In the genomic region with DNA sequence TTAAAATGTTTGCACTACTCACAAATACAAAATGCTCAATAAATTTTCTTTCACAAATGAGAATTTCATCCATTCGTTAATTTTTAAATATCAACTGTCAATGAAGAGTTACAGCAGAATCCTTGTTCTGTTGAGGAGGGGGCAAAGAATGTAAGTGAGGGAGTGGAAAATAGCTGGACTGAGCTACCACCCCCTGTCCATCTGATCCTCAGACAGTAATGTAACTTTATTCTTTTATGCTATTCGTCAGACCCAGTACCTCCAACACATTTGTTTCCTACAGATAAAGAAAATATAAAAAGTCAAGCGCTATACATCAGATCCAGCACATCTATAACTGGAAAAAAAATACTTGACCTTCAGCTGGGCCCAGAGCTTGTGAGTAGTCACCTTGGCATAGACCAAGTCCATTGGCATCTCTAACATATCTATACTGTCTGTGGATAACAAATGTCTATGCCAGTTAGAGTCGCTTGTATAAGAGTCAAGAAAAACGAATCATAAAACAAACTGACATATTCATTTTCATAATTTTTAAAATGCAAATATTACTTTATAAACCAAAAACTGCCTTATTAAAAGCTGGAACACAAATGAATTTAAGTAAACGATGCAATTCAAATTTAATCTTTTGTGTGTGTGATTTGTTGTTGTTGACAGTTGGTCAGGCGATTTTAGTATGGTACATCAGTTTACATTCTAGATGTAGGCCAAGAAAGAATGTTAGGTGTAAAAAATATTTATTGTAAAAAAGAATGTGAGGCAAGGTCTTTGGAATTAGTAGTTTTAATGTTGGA, we compare ENCODE assay signal across 11 cellular contexts. TPM values are rescaled to one million over a fixed set of nuclear protein-coding genes. Genes with fewer than 3 reads are reported as not detected.
A peak's percentile ranks its signal among the peaks of the same experiment; 100 is the strongest.
DNase-seq lines count a peak whose midpoint lies in the region; ATAC-seq and TF ChIP-seq lines count a peak whose summit lies in the region.
"Had no signal": no experiment of that assay in that cellular context is flagged by ENCODE, and none has a peak within 500 bp of the region (broad histone marks: within the 10 kb centered on the region; RNA-seq: fewer than 3 reads in every experiment).

No MANE protein-coding gene starts in this region.

- no peaks in the 10 kb centered on the region for H3K9me3 ChIP-seq in KOPT-K1 (ENCODE audit: insufficient read depth, low read length, poor library complexity, severe bottlenecking)
- H3K9me3 ChIP-seq: tibial artery had no signal

- no peak for ATAC-seq in natural killer cell
- ATAC-seq: left cardiac atrium had no signal

- peak overlapping the region; percentile 89 for H3K27ac Mint-ChIP-seq in T-helper 1 cell treated with Interleukin-12 subunit alpha and Interleukin-12 subunit beta and Interleukin-4 antibody, amounts not matched to agents 30 μg/mL and 1 μg/mL, for 36 hours
- H3K27ac Mint-ChIP-seq in natural killer cell: peak overlapping the region in 1 of 2 donors; percentile 29

- DNase-seq in T-helper 1 cell (no peak), natural killer cell (no peak), KG1 (lab: John Stamatoyannopoulos, UW) (no peak), D341Med (ENCODE audit: low spot score) (no peak)
- no peak for DNase-seq in activated CD4-positive, CD25-positive, alpha-beta regulatory T cell treated with anti-CD3 and anti-CD28 coated beads, Interleukin-2, amount 50 U/mL, for 72 hours
- DNase-seq: left cardiac atrium, NCI-H1930, tibial artery had no signal

- H3K27ac ChIP-seq in KOPT-K1 (ENCODE audit: low read depth, low read length, poor library complexity, severe bottlenecking) (peak overlapping the region; percentile 99), VCaP (peak overlapping the region; percentile 76; the same call in 1 of the 2 replicates)
- H3K27ac ChIP-seq: tibial artery had no signal

- no peaks in the 10 kb centered on the region for H3K36me3 ChIP-seq in KOPT-K1 (ENCODE audit: insufficient read depth, low read length)
- H3K36me3 ChIP-seq: tibial artery had no signal

- H3K27me3 Mint-ChIP-seq in T-helper 1 cell treated with Interleukin-12 subunit alpha and Interleukin-12 subunit beta and Interleukin-4 antibody, amounts not matched to agents 30 μg/mL and 1 μg/mL, for 36 hours (ENCODE audit: low read depth): peaks cover 4% of the 10 kb centered on the region
- peaks cover 0 to 2% of the 10 kb centered on the region in 2 donors for H3K27me3 Mint-ChIP-seq in natural killer cell (ENCODE audit: low read depth in 2 of 2)

- H3K4me3 Mint-ChIP-seq in T-helper 1 cell treated with Interleukin-12 subunit alpha and Interleukin-12 subunit beta and Interleukin-4 antibody, amounts not matched to agents 30 μg/mL and 1 μg/mL, for 36 hours: peak overlapping the region; percentile 62
- peak overlapping the region; percentile 67 for H3K4me3 Mint-ChIP-seq in natural killer cell

- TF ChIP-seq CTCF in VCaP (conservative IDR thresholded peaks at IDR 0.05): no peak
- TF ChIP-seq CTCF in natural killer cell (IDR thresholded peaks at IDR 0.05): no peak

- no peaks in the 10 kb centered on the region for H3K9me3 Mint-ChIP-seq in T-helper 1 cell treated with Interleukin-12 subunit alpha and Interleukin-12 subunit beta and Interleukin-4 antibody, amounts not matched to agents 30 μg/mL and 1 μg/mL, for 36 hours
- no peaks in the 10 kb centered on the region for H3K9me3 Mint-ChIP-seq in natural killer cell

- no peaks in the 10 kb centered on the region for H3K36me3 Mint-ChIP-seq in T-helper 1 cell treated with Interleukin-12 subunit alpha and Interleukin-12 subunit beta and Interleukin-4 antibody, amounts not matched to agents 30 μg/mL and 1 μg/mL, for 36 hours (ENCODE audit: low read depth)
- no peaks in the 10 kb centered on the region for H3K36me3 Mint-ChIP-seq in natural killer cell

- intact Hi-C loops in natural killer cell (cut with micrococcal nuclease): loop anchor here (5.0 to 10.0 kb wide), 6 partner anchors 165 to 1865 kb away; partner anchors contain the start of gene ZNF184

- H3K4me1 Mint-ChIP-seq in T-helper 1 cell treated with Interleukin-12 subunit alpha and Interleukin-12 subunit beta and Interleukin-4 antibody, amounts not matched to agents 30 μg/mL and 1 μg/mL, for 36 hours (ENCODE audit: low read depth): peaks cover 84% of the 10 kb centered on the region
- peaks cover 62 to 67% of the 10 kb centered on the region in 2 donors for H3K4me1 Mint-ChIP-seq in natural killer cell

RNA-seq across cellular contexts. Expression of gene HFE, which starts 57.2 kb away (rescaled TPM):
- total RNA-seq in natural killer cell: 1 to 10 TPM; 1.5 to 2.3 (median 1.8) TPM
